In the genomic region with DNA sequence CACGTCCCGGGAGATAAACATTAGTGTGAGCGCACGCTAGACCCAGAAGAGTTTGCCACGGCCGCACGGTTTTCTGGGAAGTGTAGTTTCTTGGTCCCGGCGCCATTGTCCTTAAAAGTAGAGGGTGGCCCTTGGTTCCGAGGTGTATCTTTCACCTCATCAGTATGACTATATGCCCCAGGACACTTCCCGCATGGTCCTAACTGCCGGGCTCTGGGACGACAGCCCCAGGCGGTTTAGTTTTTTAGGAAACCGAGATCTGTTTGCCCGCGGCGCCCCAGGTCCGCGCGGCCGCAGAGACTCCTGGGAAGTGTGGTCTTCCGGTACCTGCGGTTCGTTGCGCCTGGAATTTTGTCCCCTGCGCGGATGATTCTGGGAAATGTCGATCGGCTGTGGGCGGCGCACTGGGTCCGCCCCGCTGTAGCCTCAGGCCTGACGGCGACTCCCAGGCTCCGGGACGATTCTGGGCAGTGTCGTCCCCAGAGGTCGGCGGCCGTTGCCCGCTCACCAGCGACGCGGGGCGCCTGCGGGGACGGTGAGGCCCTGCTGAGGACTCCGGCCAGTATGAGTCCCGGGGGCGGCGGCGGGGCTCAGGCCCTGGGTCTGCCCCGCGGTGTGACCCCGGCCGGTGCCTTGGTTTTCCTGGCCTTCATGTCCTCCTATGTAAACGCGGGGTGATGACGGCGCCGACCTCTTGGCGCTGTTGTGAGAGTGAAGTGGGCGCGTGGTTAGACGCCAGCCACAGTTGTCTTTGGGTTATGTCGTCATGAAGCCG, we compare ENCODE assay signal across 8 cellular contexts. TPM values are rescaled to one million over a fixed set of nuclear protein-coding genes. Genes with fewer than 3 reads are reported as not detected.
DNase-seq lines count a peak whose midpoint lies in the region; ATAC-seq and TF ChIP-seq lines count a peak whose summit lies in the region.

A gene (plus strand): TSS at position 418 of the 775 bp plus-strand sequence. CDS start 795 bp downstream, outside the sequence.

- H3K4me1 ChIP-seq in lung (ENCODE audit: control insufficient read depth in 2 of 2, insufficient read depth in 2 of 2, low read length in 2 of 2): peaks cover 9 to 15% of the 10 kb centered on the region in 2 donors

- no peaks in the 10 kb centered on the region for H3K27me3 ChIP-seq in lung (ENCODE audit: control insufficient read depth, insufficient read depth)

- H3K27me3 Mint-ChIP-seq in activated CD4-positive, alpha-beta memory T cell treated with anti-CD3 and anti-CD28 coated beads, Interleukin-2, amount 10 ng/mL, durations not matched to agents 7 days and 5 days: no peaks in the 10 kb centered on the region

- H3K36me3 Mint-ChIP-seq in activated CD4-positive, alpha-beta memory T cell treated with anti-CD3 and anti-CD28 coated beads, Interleukin-2, amount 10 ng/mL, durations not matched to agents 7 days and 5 days (ENCODE audit: low read depth): peaks cover 20% of the 10 kb centered on the region

- H3K9me3 Mint-ChIP-seq in activated CD4-positive, alpha-beta memory T cell treated with anti-CD3 and anti-CD28 coated beads, Interleukin-2, amount 10 ng/mL, durations not matched to agents 7 days and 5 days: peaks cover 14% of the 10 kb centered on the region

- H3K4me3 ChIP-seq in lung: peak within 1 kb of the TSS; percentile 91

- peaks cover 6 to 11% of the 10 kb centered on the region in 2 donors for H3K36me3 ChIP-seq in lung (ENCODE audit: control insufficient read depth in 2 of 2, insufficient read depth in 2 of 2, low read length in 2 of 2)

- H3K27ac Mint-ChIP-seq in activated CD4-positive, alpha-beta memory T cell treated with anti-CD3 and anti-CD28 coated beads, Interleukin-2, amount 10 ng/mL, durations not matched to agents 7 days and 5 days: peak within 1 kb of the TSS; percentile 90

- H3K9me3 ChIP-seq in lung (ENCODE audit: control insufficient read depth in 2 of 2, insufficient read depth in 1 of 2, low read length in 1 of 2): peaks cover 0 to 8% of the 10 kb centered on the region in 2 donors

- 0% methylated on average over 64 to 69 of the region's 69 CpGs for WGBS in lung, 2 donors

- POLR2A ChIA-PET in activated CD4-positive, alpha-beta memory T cell treated with anti-CD3 and anti-CD28 coated beads, Interleukin-2, amount 10 ng/mL, durations not matched to agents 7 days and 5 days (lab: Charles Lee): interaction anchor here (0.7 to 1.9 kb wide), 3 partner anchors 38 to 266 kb away, joined by 3 to 21 read pairs (median 3); a partner anchor contains a TSS

- peak within 1 kb of the TSS; percentile 89 for H3K4me3 Mint-ChIP-seq in activated CD4-positive, alpha-beta memory T cell treated with anti-CD3 and anti-CD28 coated beads, Interleukin-2, amount 10 ng/mL, durations not matched to agents 7 days and 5 days

- CTCF ChIA-PET in activated CD4-positive, alpha-beta memory T cell treated with anti-CD3 and anti-CD28 coated beads, Interleukin-2, amount 10 ng/mL, durations not matched to agents 7 days and 5 days (lab: Charles Lee): interaction anchor here (1.6 to 2.5 kb wide), 2 partner anchors 21 to 56 kb away, joined by 3 to 11 read pairs; a partner anchor contains a TSS

- DNase-seq in CD1c-positive myeloid dendritic cell (ENCODE audit: extremely low spot score) (peak; percentile 93), NCI-H748 treated with DMSO at 0.1 percent for 48 hours (lab: John Stamatoyannopoulos, UW) (peak; percentile 94), ecto neural progenitor cell (ENCODE audit: low spot score) (peak; percentile 94), lung (ENCODE audit: low spot score) (peak; percentile 89)
- DNase-seq in activated CD4-positive, alpha-beta memory T cell treated with anti-CD3 and anti-CD28 coated beads, Interleukin-2, amount 10 ng/mL, durations not matched to agents 7 days and 5 days: peak; percentile 86
- peak; percentile 62 to 81 (median 66) for DNase-seq in stimulated activated CD4-positive, alpha-beta T cell treated with anti-CD3 and anti-CD28 coated beads, TNF-alpha, amount 100 ng/mL, for 24 hours (ENCODE audit: low read depth in 3 of 3)

- no peak for TF ChIP-seq CTCF in lung (IDR thresholded peaks at IDR 0.05; ENCODE audit: control extremely low read depth, extremely low read depth)

- ATAC-seq in GM19397 (IDR thresholded peaks at IDR 0.05; ENCODE audit: unreplicated experiment) (peak; percentile 82), HG03565 (IDR thresholded peaks at IDR 0.05; ENCODE audit: unreplicated experiment) (peak; percentile 56), lung (ENCODE audit: insufficient read depth, low FRiP score) (peak; percentile 93)

- H3K27ac ChIP-seq in lung (ENCODE audit: low read depth in 1 of 2, low read length in 1 of 2): peak within 1 kb of the TSS; percentile 99 to 100

- H3K4me1 Mint-ChIP-seq in activated CD4-positive, alpha-beta memory T cell treated with anti-CD3 and anti-CD28 coated beads, Interleukin-2, amount 10 ng/mL, durations not matched to agents 7 days and 5 days: peaks cover 26% of the 10 kb centered on the region

RNA-seq across cellular contexts. Expression of the gene that starts here (rescaled TPM):
- total RNA-seq in activated CD4-positive, alpha-beta memory T cell treated with anti-CD3 and anti-CD28 coated beads, Interleukin-2, amount 10 ng/mL, durations not matched to agents 7 days and 5 days: 1 to 10 TPM; 4.2 to 4.7 TPM
- 10 to 100 TPM in 1 of 2 donors, 1 to 10 TPM in 1; 8.5 to 17.7 TPM for total RNA-seq in lung
- 1 to 10 TPM; 5.6 to 5.8 TPM for polyA plus RNA-seq in lung

Comparison
In these comparisons a context has a peak if more than half of its experiments do, and no peak if none do; other contexts are left out.
1. Peak in every context shown above with its lines: DNase-seq, ATAC-seq, H3K4me3 ChIP-seq and H3K27ac ChIP-seq.